ENCODE assay signal across 26 cellular contexts in the genomic region with DNA sequence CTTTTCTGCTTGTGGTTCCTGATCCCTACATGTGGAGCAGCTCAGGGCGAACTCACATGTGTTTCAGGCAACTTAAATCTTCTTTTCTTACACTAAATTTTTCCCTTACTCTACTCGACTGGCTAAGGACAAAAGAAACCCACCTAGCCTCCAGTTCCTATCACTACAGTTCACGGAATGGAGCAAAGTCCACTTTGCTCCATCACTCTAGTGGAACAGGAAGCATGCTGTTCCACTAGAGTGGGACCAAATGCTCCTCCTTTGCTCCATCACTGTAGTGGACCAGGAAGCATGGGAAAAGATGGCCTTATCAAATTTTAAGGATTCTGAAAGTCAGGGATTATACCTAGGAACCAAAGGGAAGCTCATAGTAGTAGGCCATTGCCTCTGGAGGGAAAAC. TPM values are rescaled to one million over a fixed set of nuclear protein-coding genes. Genes with fewer than 3 reads are reported as not detected.
"Had no signal": no experiment of that assay in that cellular context is flagged by ENCODE, and none has a peak within 500 bp of the region (broad histone marks: within the 10 kb centered on the region; RNA-seq: fewer than 3 reads in every experiment).

No MANE protein-coding gene starts in this region.

- ATAC-seq: T-helper 17 cell, WTC11 had no signal

- H3K27me3 Mint-ChIP-seq: activated CD4-positive, alpha-beta memory T cell treated with anti-CD3 and anti-CD28 coated beads for 36 hours; activated CD4-positive, alpha-beta T cell treated with anti-CD3 and anti-CD28 coated beads, Interleukin-2, amount 10 ng/mL, durations not matched to agents 7 days and 5 days; T-helper 17 cell had no signal

- H3K27ac Mint-ChIP-seq: activated CD4-positive, alpha-beta memory T cell treated with anti-CD3 and anti-CD28 coated beads for 36 hours; activated CD4-positive, alpha-beta T cell treated with anti-CD3 and anti-CD28 coated beads, Interleukin-2, amount 10 ng/mL, durations not matched to agents 7 days and 5 days; T-helper 17 cell; WTC11 had no signal

- H3K4me1 ChIP-seq: adrenal gland, colonic mucosa had no signal

- H3K27ac ChIP-seq: adrenal gland, colonic mucosa had no signal

- H3K4me3 Mint-ChIP-seq: activated CD4-positive, alpha-beta memory T cell treated with anti-CD3 and anti-CD28 coated beads for 36 hours; activated CD4-positive, alpha-beta T cell treated with anti-CD3 and anti-CD28 coated beads, Interleukin-2, amount 10 ng/mL, durations not matched to agents 7 days and 5 days; T-helper 17 cell; WTC11 had no signal

- DNase-seq: activated CD4-positive, alpha-beta memory T cell treated with anti-CD3 and anti-CD28 coated beads for 36 hours; activated CD4-positive, alpha-beta T cell treated with anti-CD3 and anti-CD28 coated beads, Interleukin-2, amount 10 ng/mL, durations not matched to agents 7 days and 5 days; activated CD4-positive, CD25-positive, alpha-beta regulatory T cell treated with anti-CD3 and anti-CD28 coated beads, Interleukin-2, amount 50 U/mL, for 72 hours; activated CD8-positive, alpha-beta memory T cell treated with anti-CD3 and anti-CD28 coated beads, Interleukin-2, amount 50 U/mL, for 4 hours; activated gamma-delta T cell; activated naive CD4-positive, alpha-beta T cell treated with anti-CD3 and anti-CD28 coated beads, Interleukin-2, amount 50 U/mL, for 16 hours; activated T-cell treated with anti-CD3 and anti-CD28 coated beads, Interleukin-2, amount 50 U/mL, for 1 hour; adrenal gland; anterior cingulate cortex; colonic mucosa; Karpas-422; MM.1S; NCI-H1105; NCI-H1436; NCI-H1694 treated with DMSO at 0.1 percent for 48 hours; NCI-H2029 treated with DMSO at 0.1 percent for 48 hours; NCI-H345; NCI-H510A; NCI-H526 treated with DMSO at 0.1 percent for 48 hours; NCI-H82; SIG-M5; T-helper 17 cell; T-helper 9 cell had no signal

- H3K27me3 ChIP-seq: adrenal gland, colonic mucosa had no signal

- H3K4me1 Mint-ChIP-seq: WTC11 had no signal

- H3K36me3 ChIP-seq: adrenal gland, colonic mucosa had no signal

- H3K9me3 ChIP-seq: adrenal gland, colonic mucosa had no signal

- H3K4me3 ChIP-seq: adrenal gland, colonic mucosa had no signal

RNA-seq across cellular contexts. Expression of a gene that starts 36.1 kb away (rescaled TPM):
- total RNA-seq: OCI-LY7, RPMI7951 had no signal
